In genomic region chrX:71118032-71118984, GRCh38 we compare ENCODE assay signal across 8 cellular contexts. TPM values are rescaled to one million over a fixed set of nuclear protein-coding genes. Genes with fewer than 3 reads are reported as not detected.
A peak's percentile ranks its signal among the peaks of the same experiment; 100 is the strongest.
DNase-seq lines count a peak whose midpoint lies in the region; ATAC-seq, FAIRE-seq and TF ChIP-seq lines count a peak whose summit lies in the region.

Gene MED12, plus strand, starts transcription at chrX:71118596. Its CDS starts 159 bp downstream, at chrX:71118755.

- H3K79me1 ChIP-seq in H1 (ENCODE audit: low read depth, low read length) (no peaks in the 10 kb centered on the region), mesenchymal stem cell (replicated peaks; ENCODE audit: low read length, poor library complexity, severe bottlenecking) (peaks cover 13% of the 10 kb centered on the region)

- H3K4me2 ChIP-seq in H1 (ENCODE audit: insufficient read depth in 1 of 2, low read depth in 2 of 2, low read length in 2 of 2) (peak within 1 kb of the TSS; percentile 67 to 91), mesenchymal stem cell (ENCODE audit: low read length, poor library complexity, severe bottlenecking) (peak within 1 kb of the TSS; percentile 66)

- peak within 1 kb of the TSS; percentile 73 for H3K4me3 ChIP-seq in CD8-positive, alpha-beta T cell (ENCODE audit: low read depth, low read length)
- peak within 1 kb of the TSS; percentile 57 for H3K4me3 ChIP-seq in HL-60 (replicated peaks; ENCODE audit: insufficient read depth, low read length)
- H3K4me3 ChIP-seq in H1 (ENCODE audit: extremely low read depth in 1 of 4, insufficient read depth in 2 of 4, low read depth in 3 of 4, low read length in 4 of 4), result peak within 1 kb of the TSS; percentile 43 to 84 (median 55)
- peak within 1 kb of the TSS; percentile 68 to 82 for H3K4me3 ChIP-seq in mesenchymal stem cell (ENCODE audit: insufficient read depth in 1 of 2, low read depth in 1 of 2, low read length in 2 of 2)

- H3K36me3 ChIP-seq in CD8-positive, alpha-beta T cell (ENCODE audit: insufficient read depth, low read length), result peaks cover 24% of the 10 kb centered on the region
- peaks cover under 1 to 28% (median 14%) of the 10 kb centered on the region in 4 experiments; a peak in 6 of 8 replicates for H3K36me3 ChIP-seq in H1 (ENCODE audit: control insufficient read depth in 2 of 4, insufficient read depth in 4 of 4, low read length in 3 of 4)
- H3K36me3 ChIP-seq in mesenchymal stem cell (ENCODE audit: control insufficient read depth in 1 of 2, insufficient read depth in 2 of 2, low read depth in 1 of 2, low read length in 2 of 2), result peaks cover 24 to 32% of the 10 kb centered on the region in 2 experiments

- H2BK12ac ChIP-seq in H1 (ENCODE audit: low read depth, low read length), result no peak within 1 kb of the TSS
- no peak within 1 kb of the TSS for H2BK12ac ChIP-seq in mesenchymal stem cell (ENCODE audit: low read length in 2 of 2)

- FAIRE-seq in H1 (lab: Jason Lieb, UNC), result peak; percentile 48

- 6% methylated on average over 5 of the region's 56 CpGs; no CpG with 5 or more reads in 1 of the 2 experiments for WGBS in H1 (ENCODE audit: extremely low coverage in 1 of 2, insufficient coverage in 1 of 2, insufficient read length in 1 of 2, insufficient replicate concordance in 2 of 2, low coverage in 1 of 2, low lambda C conversion rate in 2 of 2, missing lambda C conversion rate in 1 of 2), 2 experiments
- WGBS in mesenchymal stem cell, result 3% methylated on average over 29 of the region's 56 CpGs

- POLR2A ChIA-PET in CD8-positive, alpha-beta T cell (lab: Charles Lee), result interaction anchor here (0.8 to 3.2 kb wide), 9 partner anchors 8 to 64 kb away, joined by 3 to 47 read pairs (median 5); partner anchors contain the start of genes CXorf65 and SNX12
- POLR2A ChIA-PET in H1 (lab: Charles Lee; ENCODE audit: partially characterized antibody), result interaction anchor here (0.9 to 2.7 kb wide), 10 partner anchors 8 to 247 kb away, joined by 3 to 17 read pairs (median 4); partner anchors contain the start of genes FOXO4, SNX12 and TAF1

- CTCF ChIA-PET in CD8-positive, alpha-beta T cell (lab: Charles Lee), result interaction anchor here (0.7 to 3.8 kb wide), 11 partner anchors 8 to 62 kb away, joined by 3 to 16 read pairs (median 5); partner anchors contain the start of gene CXorf65
- CTCF ChIA-PET in H1 (lab: Charles Lee; ENCODE audit: partially characterized antibody), result interaction anchor here (0.8 to 2.8 kb wide), 3 partner anchors 12 to 19 kb away, joined by 3 to 13 read pairs (median 4); no protein-coding TSS in a partner anchor

- H3K4me3 Mint-ChIP-seq in CD8-positive, alpha-beta T cell, result peak within 1 kb of the TSS; percentile 87

- H2BK120ac ChIP-seq in H1 (replicated peaks; ENCODE audit: low read depth, low read length), result no peak within 1 kb of the TSS
- peak within 1 kb of the TSS; percentile 58 for H2BK120ac ChIP-seq in mesenchymal stem cell (ENCODE audit: low read depth, low read length)

- H4K5ac ChIP-seq in H1 (ENCODE audit: insufficient read length, low read depth, low read length), result no peak within 1 kb of the TSS

- 0 out of 2 replicates have a peak within 1 kb of the TSS, but pooled peaks have one; percentile 15 for H2AK5ac ChIP-seq in H1 (ENCODE audit: low read depth, low read length)
- H2AK5ac ChIP-seq in mesenchymal stem cell (ENCODE audit: low read length, severe bottlenecking), result no peak within 1 kb of the TSS

- no peak within 1 kb of the TSS for H2BK20ac ChIP-seq in H1 (ENCODE audit: low read length)

- peak; percentile 56 to 86 (median 82) for DNase-seq in CD8-positive, alpha-beta T cell
- DNase-seq in HL-60 (ENCODE audit: low read depth in 1 of 2, low spot score in 1 of 2) (peak; percentile 65 to 79), NOMO-1 (lab: John Stamatoyannopoulos, UW; ENCODE audit: unreplicated experiment in 2 of 2) (peak; percentile 52 to 73), H1 (ENCODE audit: low read depth in 1 of 2, low spot score in 2 of 2) (peak in 1 of 2 experiments; percentile 86), mesenchymal stem cell (peak; percentile 83)
- peak; percentile 55 to 66 (median 61) for DNase-seq in activated CD8-positive, alpha-beta memory T cell treated with anti-CD3 and anti-CD28 coated beads for 48 hours (ENCODE audit: low read depth in 2 of 3, low spot score in 2 of 3)
- peak; percentile 63 for DNase-seq in stimulated activated CD8-positive, alpha-beta memory T cell treated with anti-CD3 and anti-CD28 coated beads, Interleukin-12 subunit alpha, Interleukin-12 subunit beta, amount 100 ng/mL, for 24 hours (ENCODE audit: extremely low read depth)

- H2BK5ac ChIP-seq in H1 (ENCODE audit: low read depth, low read length), result no peak within 1 kb of the TSS
- no peak within 1 kb of the TSS for H2BK5ac ChIP-seq in mesenchymal stem cell (ENCODE audit: low read depth, low read length, poor library complexity, severe bottlenecking)

- H3K9ac ChIP-seq in H1 (replicated peaks in 1 of 4; ENCODE audit: extremely low read depth in 1 of 4, low read depth in 3 of 4, low read length in 3 of 4) (peak within 1 kb of the TSS; percentile 60 to 78 (median 70)), mesenchymal stem cell (ENCODE audit: low read length) (peak within 1 kb of the TSS; percentile 86)

- ATAC-seq in CD8-positive, alpha-beta T cell, result peak; percentile 97
- ATAC-seq in GM19438 (IDR thresholded peaks at IDR 0.05; ENCODE audit: low read depth, unreplicated experiment), result peak; percentile 94

- H2AFZ ChIP-seq in H1 (ENCODE audit: low read length) (peak within 1 kb of the TSS; percentile 67; the same call in 1 of the 2 replicates), mesenchymal stem cell (ENCODE audit: low read depth, low read length) (peak within 1 kb of the TSS; percentile 51)

- no peak for TF ChIP-seq CTCF in CD8-positive, alpha-beta T cell (IDR thresholded peaks at IDR 0.05)
- TF ChIP-seq CTCF in HL-60 (IDR thresholded peaks at IDR 0.05; ENCODE audit: insufficient read depth, low read length) (no peak), H1 (IDR thresholded peaks at IDR 0.05; ENCODE audit: control extremely low read depth in 1 of 3, insufficient read depth in 1 of 3, low read depth in 1 of 3, low read length in 3 of 3) (no peak)

- H3K23ac ChIP-seq in H1 (ENCODE audit: insufficient read length) (no peak within 1 kb of the TSS), mesenchymal stem cell (ENCODE audit: low read length in 2 of 2) (no peak within 1 kb of the TSS)

- no peak; a peak in 1 of 3 replicates for TF ChIP-seq POLR2A in H1 (IDR thresholded peaks at IDR 0.05; ENCODE audit: control extremely low read depth in 1 of 2, low read depth in 2 of 2, low read length in 2 of 2)

- H2BK15ac ChIP-seq in H1 (ENCODE audit: low read length) (no peak within 1 kb of the TSS), mesenchymal stem cell (ENCODE audit: low read depth, poor library complexity, severe bottlenecking) (peak within 1 kb of the TSS; percentile 48)

- TF ChIP-seq RAD21 in H1 (IDR thresholded peaks at IDR 0.05 in 1 of 2, conservative IDR thresholded peaks at IDR 0.05 in 1 of 2; ENCODE audit: low read depth in 2 of 2, low read length in 2 of 2), result peak; percentile 1 to 10; a peak in 1 of 4 replicates

- no peaks in the 10 kb centered on the region for H3K9me3 ChIP-seq in CD8-positive, alpha-beta T cell (ENCODE audit: low read length)
- H3K9me3 ChIP-seq in H1 (ENCODE audit: insufficient read depth in 2 of 2, low read depth in 1 of 2, low read length in 1 of 2), result no peaks in the 10 kb centered on the region
- H3K9me3 ChIP-seq in mesenchymal stem cell (ENCODE audit: control insufficient read depth, low read length), result no peaks in the 10 kb centered on the region

- no peaks in the 10 kb centered on the region for H3K9me3 Mint-ChIP-seq in CD8-positive, alpha-beta T cell

- H3K18ac ChIP-seq in H1 (ENCODE audit: extremely low read depth, low read length), result no peak within 1 kb of the TSS
- H3K18ac ChIP-seq in mesenchymal stem cell (ENCODE audit: low read depth in 1 of 2, low read length in 2 of 2), result peak within 1 kb of the TSS; percentile 62 to 78

- peaks cover 36% of the 10 kb centered on the region for H3K4me1 Mint-ChIP-seq in CD8-positive, alpha-beta T cell (ENCODE audit: low read depth)

- H3K56ac ChIP-seq in H1 (replicated peaks; ENCODE audit: insufficient read length, low read depth, low read length), result peak within 1 kb of the TSS; percentile 54

- no peak within 1 kb of the TSS for H3K4ac ChIP-seq in H1 (replicated peaks; ENCODE audit: insufficient read length, low read depth, low read length)
- peak within 1 kb of the TSS in 1 of 2 experiments; percentile 7 for H3K4ac ChIP-seq in mesenchymal stem cell (ENCODE audit: low read depth in 1 of 2, low read length in 2 of 2)

- H4K8ac ChIP-seq in H1 (ENCODE audit: extremely low read depth, insufficient read depth, low read length) (no peak within 1 kb of the TSS), mesenchymal stem cell (ENCODE audit: low read length) (peak within 1 kb of the TSS; percentile 24)

- H3K27me3 ChIP-seq in CD8-positive, alpha-beta T cell (ENCODE audit: insufficient read depth, low read length), result no peaks in the 10 kb centered on the region
- H3K27me3 ChIP-seq in HL-60 (ENCODE audit: insufficient read depth, poor library complexity, severe bottlenecking) (no peaks in the 10 kb centered on the region), H1 (replicated peaks in 1 of 4; ENCODE audit: control insufficient read depth in 3 of 4, extremely low read depth in 1 of 4, insufficient read depth in 3 of 4, low read length in 3 of 4) (peaks cover 0 to 3% (median 0%) of the 10 kb centered on the region in 4 experiments; a peak in 1 of 7 replicates), mesenchymal stem cell (ENCODE audit: control insufficient read depth in 1 of 2, insufficient read depth in 1 of 2, low read length in 2 of 2) (peaks cover 0 to 8% of the 10 kb centered on the region in 2 experiments)

- H3K4me1 ChIP-seq in CD8-positive, alpha-beta T cell (ENCODE audit: insufficient read depth, low read length), result peaks cover 27% of the 10 kb centered on the region
- H3K4me1 ChIP-seq in H1 (replicated peaks in 1 of 4; ENCODE audit: control insufficient read depth in 3 of 4, insufficient read depth in 4 of 4, low read length in 3 of 4), result peaks cover 0 to 6% (median 2%) of the 10 kb centered on the region in 4 experiments; a peak in 3 of 7 replicates
- H3K4me1 ChIP-seq in mesenchymal stem cell (ENCODE audit: control insufficient read depth, insufficient read depth, low read depth, low read length), result peaks cover 7% of the 10 kb centered on the region

- no peaks in the 10 kb centered on the region for H3K79me2 ChIP-seq in H1 (ENCODE audit: control insufficient read depth in 1 of 2, insufficient read depth in 2 of 2, low read length in 2 of 2)

- no peaks in the 10 kb centered on the region for H3K27me3 Mint-ChIP-seq in CD8-positive, alpha-beta T cell (ENCODE audit: low read depth)

- H3K14ac ChIP-seq in H1 (ENCODE audit: insufficient read length) (no peak within 1 kb of the TSS), mesenchymal stem cell (ENCODE audit: low read length in 2 of 2) (no peak within 1 kb of the TSS)

- peaks cover 32% of the 10 kb centered on the region for H3K36me3 Mint-ChIP-seq in CD8-positive, alpha-beta T cell

- TF ChIP-seq EP300 in H1 (IDR thresholded peaks at IDR 0.05; ENCODE audit: borderline replicate concordance in 1 of 2, low read depth in 2 of 2, low read length in 2 of 2), result no peak

- peak within 1 kb of the TSS; percentile 94 for H3K27ac Mint-ChIP-seq in CD8-positive, alpha-beta T cell

- H3K23me2 ChIP-seq in H1 (ENCODE audit: low read depth, low read length), result no peaks in the 10 kb centered on the region; the same call in 1 of the 2 replicates

- peaks cover 0 to 2% of the 10 kb centered on the region in 2 experiments for H4K20me1 ChIP-seq in H1 (replicated peaks in 1 of 2; ENCODE audit: control insufficient read depth in 1 of 2, insufficient read depth in 2 of 2, low read length in 2 of 2)

- intact Hi-C loops in CD8-positive, alpha-beta T cell (cut with DNase I, micrococcal nuclease), result loop anchor here in 1 of 2 experiments (1.0 to 10.0 kb wide), 3 partner anchors 11 to 506 kb away; no protein-coding TSS in a partner anchor

- H4K91ac ChIP-seq in H1 (replicated peaks; ENCODE audit: insufficient read length, low read length) (no peak within 1 kb of the TSS), mesenchymal stem cell (ENCODE audit: low read length) (peak within 1 kb of the TSS; percentile 39)

- H3K27ac ChIP-seq in CD8-positive, alpha-beta T cell (ENCODE audit: low read depth, low read length), result peak within 1 kb of the TSS; percentile 82
- H3K27ac ChIP-seq in HL-60 (replicated peaks), result peak within 1 kb of the TSS; percentile 92
- H3K27ac ChIP-seq in H1 (ENCODE audit: low read depth, low read length), result no peak within 1 kb of the TSS; the same call in 1 of the 2 replicates
- H3K27ac ChIP-seq in mesenchymal stem cell (ENCODE audit: low read length, poor library complexity, severe bottlenecking), result peak within 1 kb of the TSS; percentile 63

RNA-seq across cellular contexts. Expression of gene MED12, which starts in this region (rescaled TPM):
- 10 to 100 TPM; 54.5 to 57.4 TPM for total RNA-seq in CD8-positive, alpha-beta T cell
- 43.5 and 48.9 TPM in 2 replicates for total RNA-seq in H1 (2021; fragmentation: NEBNext Ultra II Directional; extraction: Animal tissue kit (Norgen Biotek cat#: 25700))
- polyA plus RNA-seq in H1 (2011; rRNA removed), result 19.4 and 28.4 TPM in 2 replicates
- 11.5 TPM for polyA plus RNA-seq in H1 (2011; cell fraction: cytosol; rRNA removed)
- 69.5 TPM for polyA plus RNA-seq in H1 (2011; cell fraction: nucleus; rRNA removed)
- polyA plus RNA-seq in H1 (2012, experiment 1 of 2), result 20.6 to 34.2 TPM (median 30.5 TPM) in 4 replicates
- 11.0 TPM for polyA plus RNA-seq in H1 (2012, experiment 2 of 2)
- polyA plus RNA-seq in H1 (2013, experiment 1 of 2), result 12.7 TPM
- 11.7 TPM for polyA plus RNA-seq in H1 (2013, experiment 2 of 2)
- 85.2 and 106 TPM in 2 replicates for polyA minus RNA-seq in H1 (2011; rRNA and poly(A)+ RNA removed)
- 58.1 TPM for polyA minus RNA-seq in H1 (2011; cell fraction: cytosol; rRNA and poly(A)+ RNA removed)
- polyA minus RNA-seq in H1 (2011; cell fraction: nucleus; rRNA and poly(A)+ RNA removed), result 69.9 TPM
- polyA plus RNA-seq in mesenchymal stem cell (2013, experiment 1 of 2), result 12.0 TPM
- 11.1 TPM for polyA plus RNA-seq in mesenchymal stem cell (2013, experiment 2 of 2)
